Comparison of ENCODE assay signal across 9 cellular contexts in the genomic region with DNA sequence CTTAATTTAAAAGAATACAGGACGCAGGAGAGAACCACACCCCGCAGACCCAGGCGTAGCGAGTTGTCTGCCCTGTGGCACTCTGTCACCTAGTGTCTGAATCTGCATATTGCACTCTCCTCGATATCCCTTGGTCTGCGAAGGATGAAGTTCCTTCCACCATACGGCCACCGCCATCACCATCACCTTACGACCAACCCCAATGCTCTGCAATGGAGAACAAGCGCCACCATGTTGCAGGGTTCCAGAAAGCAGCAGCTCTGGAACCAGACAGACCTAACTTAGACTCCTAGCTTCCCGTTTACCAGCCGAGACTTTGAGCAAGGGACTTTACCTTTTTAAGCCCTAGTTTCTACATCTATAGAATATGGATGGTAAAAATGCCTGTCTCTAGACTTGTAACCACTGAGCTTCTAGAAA.
A peak's percentile ranks its signal among the peaks of the same experiment; 100 is the strongest.
DNase-seq lines count a peak whose midpoint lies in the region; ATAC-seq, FAIRE-seq and TF ChIP-seq lines count a peak whose summit lies in the region.
"Had no signal": no experiment of that assay in that cellular context is flagged by ENCODE, and none has a peak within 500 bp of the region (broad histone marks: within the 10 kb centered on the region; RNA-seq: fewer than 3 reads in every experiment).

No MANE protein-coding gene starts in this region.

- FAIRE-seq in HTR-8/SVneo (lab: Jason Lieb, UNC), result no peak
- no peak for FAIRE-seq in K562 (lab: Jason Lieb, UNC)
- FAIRE-seq in GM19239 (lab: Jason Lieb, UNC), result no peak

- peak; percentile 26 to 59; a peak in 3 of 4 replicates for TF ChIP-seq RAD21 in K562 (CRISPR knock-in tag; conservative IDR thresholded peaks at IDR 0.05 in 1 of 2, IDR thresholded peaks at IDR 0.05 in 1 of 2)

- peak in 4 of 5 donors; percentile 7 to 28 (median 11) for DNase-seq in CD4-positive, alpha-beta memory T cell
- DNase-seq in HTR-8/SVneo (ENCODE audit: insufficient read length, low spot score), result peak; percentile 17
- peak; percentile 22 for DNase-seq in Panc1 (ENCODE audit: low read depth, low spot score)
- DNase-seq in K562 (ENCODE audit: extremely low read depth in 1 of 4, low spot score in 3 of 4), result peak; percentile 40 to 53 (median 48)
- DNase-seq in iris pigment epithelial cell (ENCODE audit: low read depth), result peak; percentile 55
- DNase-seq in stimulated activated CD4-positive, alpha-beta T cell treated with anti-CD3 and anti-CD28 coated beads, Interleukin-2, amount 100 ng/mL, for 48 hours, result peak; percentile 10 to 14
- no peak for DNase-seq in GM19239 (ENCODE audit: insufficient read length, low spot score)

- H3K9me3 Mint-ChIP-seq in CD4-positive, alpha-beta memory T cell, result peaks cover 0 to 6% (median under 1%) of the 10 kb centered on the region in 8 donors

- no peaks in the 10 kb centered on the region for H3K9me1 ChIP-seq in K562 (ENCODE audit: control insufficient read depth, insufficient read depth, low read length)

- H3K27ac Mint-ChIP-seq in CD4-positive, alpha-beta memory T cell, result peak overlapping the region in 1 of 7 donors; percentile 54
- H3K27ac Mint-ChIP-seq: T-helper 1 cell treated with Interleukin-12 subunit alpha and Interleukin-12 subunit beta and Interleukin-4 antibody, amounts not matched to agents 30 μg/mL and 1 μg/mL, for 36 hours had no signal

- in situ Hi-C loops in Panc1 (cut with HindIII; ENCODE audit: low pct_unique_long_range_greater_than_20kb, low sequenced_read_pairs), result no loop called here
- in situ Hi-C loops in K562 (cut with MboI), result loop anchor here (25.0 kb wide), 1 partner anchor 152 kb away; no protein-coding TSS in a partner anchor

- no peak overlapping the region for H3K4me3 ChIP-seq in CD4-positive, alpha-beta memory T cell (ENCODE audit: low read length in 2 of 2)
- H3K4me3 ChIP-seq in Panc1 (ENCODE audit: low read depth in 2 of 2, low read length in 2 of 2) (no peak overlapping the region), K562 (no peak overlapping the region)

- no peaks in the 10 kb centered on the region for H3K27me3 ChIP-seq in CD4-positive, alpha-beta memory T cell (ENCODE audit: insufficient read depth, low read length)
- H3K27me3 ChIP-seq in Panc1 (ENCODE audit: control insufficient read depth, insufficient read depth, low read length) (no peaks in the 10 kb centered on the region), K562 (ENCODE audit: control insufficient read depth in 2 of 2, insufficient read depth in 2 of 2, low read length in 2 of 2) (peaks cover 0 to 7% of the 10 kb centered on the region in 2 experiments; a peak in 1 of 5 replicates)

- H4K20me1 ChIP-seq in K562 (replicated peaks; ENCODE audit: control insufficient read depth, insufficient read depth, low read length), result no peaks in the 10 kb centered on the region

- no peaks in the 10 kb centered on the region for H3K79me2 ChIP-seq in K562 (ENCODE audit: control insufficient read depth, insufficient read depth, low read length)

- ATAC-seq in GM19324 (IDR thresholded peaks at IDR 0.05; ENCODE audit: low FRiP score, unreplicated experiment) (peak; percentile 70), Panc1 (peak; percentile 96), K562 (peak; percentile 98)

- no peaks in the 10 kb centered on the region for H3K9me3 ChIP-seq in CD4-positive, alpha-beta memory T cell (ENCODE audit: control insufficient read depth in 1 of 2, low read length in 2 of 2)
- no peaks in the 10 kb centered on the region for H3K9me3 ChIP-seq in Panc1 (ENCODE audit: control insufficient read depth, insufficient read depth, low read depth, low read length)
- no peaks in the 10 kb centered on the region for H3K9me3 ChIP-seq in K562 (replicated peaks; ENCODE audit: control insufficient read depth, insufficient read depth, low read depth, low read length)

- no peaks in the 10 kb centered on the region for H3K4me1 ChIP-seq in CD4-positive, alpha-beta memory T cell (ENCODE audit: insufficient read depth, low read length)
- H3K4me1 ChIP-seq in Panc1 (ENCODE audit: control insufficient read depth, insufficient read depth, low read length), result no peaks in the 10 kb centered on the region
- no peaks in the 10 kb centered on the region for H3K4me1 ChIP-seq in K562 (replicated peaks in 1 of 2; ENCODE audit: control insufficient read depth in 2 of 2, insufficient read depth in 2 of 2, low read length in 2 of 2)

- no peak overlapping the region for H3K9ac ChIP-seq in K562 (ENCODE audit: insufficient read depth in 1 of 2, low read depth in 2 of 2, low read length in 2 of 2)

- H3K27me3 Mint-ChIP-seq in CD4-positive, alpha-beta memory T cell, result peaks cover 15 to 18% of the 10 kb centered on the region in 2 donors

- intact Hi-C loops in CD4-positive, alpha-beta memory T cell (cut with micrococcal nuclease), result loop anchor here (1.0 kb wide), 1 partner anchor 151 kb away; no protein-coding TSS in a partner anchor
- intact Hi-C loops in Panc1 (cut with micrococcal nuclease; ENCODE audit: unreplicated experiment) (loop anchor here (5.0 to 10.0 kb wide), 2 partner anchors 152 to 379 kb away; no protein-coding TSS in a partner anchor), K562 (cut with micrococcal nuclease) (loop anchor here (1.0 to 5.0 kb wide), 2 partner anchors 150 to 377 kb away; no protein-coding TSS in a partner anchor)

- BruUV-seq in Panc1 (replicated peaks; lab: Mats Ljungman, UMichigan), result no TSS peak
- BruUV-seq in K562 (replicated peaks; lab: Mats Ljungman, UMichigan), result no TSS peak

- H3K4me1 Mint-ChIP-seq in CD4-positive, alpha-beta memory T cell, result peaks cover 0 to 6% (median 3%) of the 10 kb centered on the region in 4 donors

- H2AFZ ChIP-seq in K562 (ENCODE audit: low read depth, low read length), result no peak overlapping the region

- no peak for TF ChIP-seq POLR2A in K562 (conservative IDR thresholded peaks at IDR 0.05)

- POLR2A ChIA-PET in CD4-positive, alpha-beta memory T cell (lab: Charles Lee; ENCODE audit: partially characterized antibody), result no interaction called here
- POLR2A ChIA-PET in Panc1 (lab: Charles Lee), result no interaction called here
- POLR2A ChIA-PET in K562 (lab: Yijun Ruan, JAX), result no interaction called here

- H3K36me3 ChIP-seq in CD4-positive, alpha-beta memory T cell (ENCODE audit: insufficient read depth, low read length), result no peaks in the 10 kb centered on the region
- H3K36me3 ChIP-seq in Panc1 (ENCODE audit: control insufficient read depth, insufficient read depth, low read length) (no peaks in the 10 kb centered on the region), K562 (ENCODE audit: control insufficient read depth, insufficient read depth, low read length) (no peaks in the 10 kb centered on the region)

- TF ChIP-seq CTCF in Panc1 (IDR thresholded peaks at IDR 0.05) (peak; percentile 79), K562 (IDR thresholded peaks at IDR 0.05 in 2 of 3, conservative IDR thresholded peaks at IDR 0.05 in 1 of 3; ENCODE audit: insufficient read depth in 2 of 3, low read depth in 1 of 3, low read length in 3 of 3) (peak; percentile 61)

- H3K36me3 Mint-ChIP-seq in CD4-positive, alpha-beta memory T cell, result no peaks in the 10 kb centered on the region

- no peak overlapping the region for H3K27ac ChIP-seq in CD4-positive, alpha-beta memory T cell (ENCODE audit: low read depth, low read length)
- H3K27ac ChIP-seq in Panc1 (ENCODE audit: low read length) (no peak overlapping the region), K562 (ENCODE audit: extremely low read depth, low read depth, low read length) (no peak overlapping the region)

- no peak overlapping the region for H3K4me3 Mint-ChIP-seq in CD4-positive, alpha-beta memory T cell
- H3K4me3 Mint-ChIP-seq: T-helper 1 cell treated with Interleukin-12 subunit alpha and Interleukin-12 subunit beta and Interleukin-4 antibody, amounts not matched to agents 30 μg/mL and 1 μg/mL, for 36 hours had no signal

- CTCF ChIA-PET in CD4-positive, alpha-beta memory T cell (lab: Charles Lee; ENCODE audit: partially characterized antibody), result interaction anchor here (0.8 to 1.7 kb wide), 4 partner anchors 14 to 419 kb away, joined by 3 to 6 read pairs (median 6); no protein-coding TSS in a partner anchor
- CTCF ChIA-PET in Panc1 (lab: Charles Lee) (no interaction called here), K562 (lab: Yijun Ruan, JAX; ENCODE audit: low intra/inter-chr PET ratio) (interaction anchor here (0.7 kb wide), 1 partner anchor 150 kb away, joined by 3 read pairs; no protein-coding TSS in a partner anchor)

- no peak overlapping the region for H3K4me2 ChIP-seq in K562 (ENCODE audit: insufficient read depth, low read length)

- no peak for TF ChIP-seq EP300 in K562 (IDR thresholded peaks at IDR 0.05; ENCODE audit: low read length)

- WGBS in K562 (ENCODE audit: insufficient coverage, low coverage, missing lambda C conversion rate), result 0% methylated on average over 10 of the region's 12 CpGs

TF ChIP-seq in K562, 482 proteins besides CTCF, POLR2A, EP300 and RAD21 (continues in another document):
- TF ChIP-seq ZNF217 (CRISPR knock-in tag; IDR thresholded peaks at IDR 0.05) (no peak), STAG1 (CRISPR knock-in tag; IDR thresholded peaks at IDR 0.05; ENCODE audit: borderline replicate concordance) (peak; percentile 52; the same call in 1 of the 2 replicates), FOXA1 (IDR thresholded peaks at IDR 0.05; ENCODE audit: borderline replicate concordance) (no peak), SMC3 (conservative IDR thresholded peaks at IDR 0.05; ENCODE audit: insufficient read depth, low read depth, low read length) (0 out of 2 replicates have a peak, but pooled peaks have one; percentile 22), COPS2 (conservative IDR thresholded peaks at IDR 0.05) (no peak)
- TF ChIP-seq, protein P1, sequence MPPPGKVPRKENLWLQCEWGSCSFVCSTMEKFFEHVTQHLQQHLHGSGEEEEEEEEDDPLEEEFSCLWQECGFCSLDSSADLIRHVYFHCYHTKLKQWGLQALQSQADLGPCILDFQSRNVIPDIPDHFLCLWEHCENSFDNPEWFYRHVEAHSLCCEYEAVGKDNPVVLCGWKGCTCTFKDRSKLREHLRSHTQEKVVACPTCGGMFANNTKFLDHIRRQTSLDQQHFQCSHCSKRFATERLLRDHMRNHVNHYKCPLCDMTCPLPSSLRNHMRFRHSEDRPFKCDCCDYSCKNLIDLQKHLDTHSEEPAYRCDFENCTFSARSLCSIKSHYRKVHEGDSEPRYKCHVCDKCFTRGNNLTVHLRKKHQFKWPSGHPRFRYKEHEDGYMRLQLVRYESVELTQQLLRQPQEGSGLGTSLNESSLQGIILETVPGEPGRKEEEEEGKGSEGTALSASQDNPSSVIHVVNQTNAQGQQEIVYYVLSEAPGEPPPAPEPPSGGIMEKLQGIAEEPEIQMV (tag; conservative IDR thresholded peaks at IDR 0.05; ENCODE audit: low read depth), result 0 out of 2 replicates have a peak, but pooled peaks have one; percentile 51
